ENCODE assay signal across 22 cellular contexts in genomic region chr22:40889116-40889515, GRCh38. TPM values are rescaled to one million over a fixed set of nuclear protein-coding genes. Genes with fewer than 3 reads are reported as not detected.
"Had no signal": no experiment of that assay in that cellular context is flagged by ENCODE, and none has a peak within 500 bp of the region (broad histone marks: within the 10 kb centered on the region; RNA-seq: fewer than 3 reads in every experiment).

No MANE protein-coding gene starts in this region.

- H3K27ac ChIP-seq: neutrophil, pancreas, thoracic aorta, upper lobe of left lung had no signal

- DNase-seq: amniotic stem cell; caudate nucleus; hypothalamus; kidney; pancreas; stimulated activated CD4-positive, alpha-beta T cell treated with anti-CD3 and anti-CD28 coated beads, Interleukin-4, amount 100 ng/mL, for 24 hours; stimulated activated naive B cell treated with anti-CD40 and anti-IgM and Interleukin-4, amounts not matched to agents 10 μg/mL and 1 μg/mL and 100 μg/mL, for 72 hours; upper lobe of left lung had no signal

- H3K27ac Mint-ChIP-seq: activated T-helper 1 cell treated with anti-CD3 and anti-CD28 coated beads, Interleukin-12 subunit alpha, Interleukin-12 subunit beta, Interleukin-2, Interleukin-4 antibody, amounts not matched to agents 30 ng/mL and 10 ng/mL and 1 ng/mL, durations not matched to agents 14 hours and 24 hours and 36 hours; mesothelial cell of epicardium; natural killer cell treated with Interleukin-12 subunit alpha and Interleukin-12 subunit beta and Interleukin-15 and Interleukin-18, amount 100 ng/mL, for 72 hours; stimulated activated naive B cell treated with anti-CD40 and anti-IgM and Interleukin-4, amounts not matched to agents 10 μg/mL and 1 μg/mL and 100 μg/mL, for 72 hours had no signal

- H3K4me3 ChIP-seq: lung, pancreas, smooth muscle cell, thoracic aorta, upper lobe of left lung had no signal

- ATAC-seq: activated CD4-positive, CD25-positive, alpha-beta regulatory T cell treated with anti-CD3 and anti-CD28 coated beads, Interleukin-2, amount 50 U/mL, for 24 hours; left lobe of liver; natural killer cell treated with Interleukin-12 subunit alpha and Interleukin-12 subunit beta and Interleukin-15 and Interleukin-18, amount 100 ng/mL, for 72 hours; pancreas; sciatic nerve; stimulated activated naive B cell treated with anti-CD40 and anti-IgM and Interleukin-4, amounts not matched to agents 10 μg/mL and 1 μg/mL and 100 μg/mL, for 72 hours had no signal

- H3K27me3 ChIP-seq: neutrophil, pancreas, upper lobe of left lung had no signal

- H3K9me3 ChIP-seq: neutrophil, pancreas, thoracic aorta, upper lobe of left lung had no signal

- H3K27me3 Mint-ChIP-seq: natural killer cell treated with Interleukin-12 subunit alpha and Interleukin-12 subunit beta and Interleukin-15 and Interleukin-18, amount 100 ng/mL, for 72 hours; stimulated activated naive B cell treated with anti-CD40 and anti-IgM and Interleukin-4, amounts not matched to agents 10 μg/mL and 1 μg/mL and 100 μg/mL, for 72 hours had no signal

- H3K4me2 ChIP-seq: smooth muscle cell had no signal

- H3K4me1 ChIP-seq: pancreas, upper lobe of left lung had no signal

- H3K4me1 Mint-ChIP-seq: mesothelial cell of epicardium; stimulated activated naive B cell treated with anti-CD40 and anti-IgM and Interleukin-4, amounts not matched to agents 10 μg/mL and 1 μg/mL and 100 μg/mL, for 72 hours had no signal

- H3K4me3 Mint-ChIP-seq: activated T-helper 1 cell treated with anti-CD3 and anti-CD28 coated beads, Interleukin-12 subunit alpha, Interleukin-12 subunit beta, Interleukin-2, Interleukin-4 antibody, amounts not matched to agents 30 ng/mL and 10 ng/mL and 1 ng/mL, durations not matched to agents 14 hours and 24 hours and 36 hours; mesothelial cell of epicardium; natural killer cell treated with Interleukin-12 subunit alpha and Interleukin-12 subunit beta and Interleukin-15 and Interleukin-18, amount 100 ng/mL, for 72 hours; stimulated activated naive B cell treated with anti-CD40 and anti-IgM and Interleukin-4, amounts not matched to agents 10 μg/mL and 1 μg/mL and 100 μg/mL, for 72 hours had no signal

- H3K9me3 Mint-ChIP-seq: activated T-helper 1 cell treated with anti-CD3 and anti-CD28 coated beads, Interleukin-12 subunit alpha, Interleukin-12 subunit beta, Interleukin-2, Interleukin-4 antibody, amounts not matched to agents 30 ng/mL and 10 ng/mL and 1 ng/mL, durations not matched to agents 14 hours and 24 hours and 36 hours; mesothelial cell of epicardium; natural killer cell treated with Interleukin-12 subunit alpha and Interleukin-12 subunit beta and Interleukin-15 and Interleukin-18, amount 100 ng/mL, for 72 hours; stimulated activated naive B cell treated with anti-CD40 and anti-IgM and Interleukin-4, amounts not matched to agents 10 μg/mL and 1 μg/mL and 100 μg/mL, for 72 hours had no signal

RNA-seq across cellular contexts. Expression of gene DNAJB7, which starts 27.2 kb away (rescaled TPM):
- total RNA-seq: activated T-helper 1 cell treated with anti-CD3 and anti-CD28 coated beads, Interleukin-12 subunit alpha, Interleukin-12 subunit beta, Interleukin-2, Interleukin-4 antibody, amounts not matched to agents 30 ng/mL and 10 ng/mL and 1 ng/mL, durations not matched to agents 14 hours and 24 hours and 36 hours; dermis microvascular lymphatic vessel endothelial cell; epithelial cell of proximal tubule; frontal cortex; kidney; left lobe of liver; lung; mesothelial cell of epicardium; natural killer cell treated with Interleukin-12 subunit alpha and Interleukin-12 subunit beta and Interleukin-15 and Interleukin-18, amount 100 ng/mL, for 72 hours; pancreas; sciatic nerve; smooth muscle cell; T-helper 1 cell treated with Interleukin-12 subunit alpha and Interleukin-12 subunit beta and Interleukin-4 antibody, amounts not matched to agents 30 ng/mL and 1 ng/mL, for 36 hours; thoracic aorta; upper lobe of left lung had no signal
- polyA plus RNA-seq: lung, smooth muscle cell had no signal
